In genomic region chr2:142882500-142882899, GRCh38 we compare ENCODE assay signal across 12 cellular contexts. TPM values are rescaled to one million over a fixed set of nuclear protein-coding genes. Genes with fewer than 3 reads are reported as not detected.
A peak's percentile ranks its signal among the peaks of the same experiment; 100 is the strongest.
DNase-seq lines count a peak whose midpoint lies in the region; ATAC-seq, FAIRE-seq and TF ChIP-seq lines count a peak whose summit lies in the region.
"Not testable (repeated sequence)": the region's sequence is repeated elsewhere in the genome, so short reads cannot be mapped to it uniquely, and the experiment has no call there.
"Had no signal": no experiment of that assay in that cellular context is flagged by ENCODE, and none has a peak within 500 bp of the region (broad histone marks: within the 10 kb centered on the region; RNA-seq: fewer than 3 reads in every experiment).

No MANE protein-coding gene starts in this region.

- not testable (repeated sequence) for H3K9ac ChIP-seq in GM12878 (ENCODE audit: control insufficient read depth, insufficient read depth, low read length)

- H3K4me3 Mint-ChIP-seq in Calu3 (ENCODE audit: low read depth, unreplicated experiment) = peak overlapping the region; percentile 0
- H3K4me3 Mint-ChIP-seq in activated CD4-positive, alpha-beta T cell treated with anti-CD3 and anti-CD28 coated beads, Interleukin-2, amount 10 ng/mL, durations not matched to agents 24 days and 14 days; memory B cell; stimulated activated memory B cell treated with anti-CD40 and anti-IgM and Interleukin-4, amounts not matched to agents 10 μg/mL and 1 μg/mL and 100 μg/mL, for 72 hours: not testable (repeated sequence)
- peak overlapping the region; percentile 19 for H3K4me3 Mint-ChIP-seq in MCF 10A (ENCODE audit: unreplicated experiment)

- POLR2A ChIA-PET in A549 (lab: Yijun Ruan, JAX); HEK293 (lab: Yijun Ruan, JAX): not testable (repeated sequence)
- POLR2A ChIA-PET in GM12878 (lab: Charles Lee) (interaction anchor here (3.2 kb wide), 1 partner anchor 32 kb away, joined by 18 read pairs; no protein-coding TSS in a partner anchor), MCF 10A (lab: Yijun Ruan, JAX) (interaction anchor here (0.7 kb wide), 1 partner anchor 8 kb away, joined by 3 read pairs; no protein-coding TSS in a partner anchor)

- H3K36me3 Mint-ChIP-seq in Calu3 (ENCODE audit: insufficient read depth, unreplicated experiment) (peaks cover 73% of the 10 kb centered on the region), MCF 10A (ENCODE audit: insufficient read depth, unreplicated experiment) (peaks cover 87% of the 10 kb centered on the region), memory B cell (peaks cover 39% of the 10 kb centered on the region)
- not testable (repeated sequence) for H3K36me3 Mint-ChIP-seq in activated CD4-positive, alpha-beta T cell treated with anti-CD3 and anti-CD28 coated beads, Interleukin-2, amount 10 ng/mL, durations not matched to agents 24 days and 14 days (ENCODE audit: low read depth)
- peaks cover 57% of the 10 kb centered on the region for H3K36me3 Mint-ChIP-seq in stimulated activated memory B cell treated with anti-CD40 and anti-IgM and Interleukin-4, amounts not matched to agents 10 μg/mL and 1 μg/mL and 100 μg/mL, for 72 hours

- H4K20me1 ChIP-seq in GM12878 (ENCODE audit: control insufficient read depth, insufficient read depth) = not testable (repeated sequence)

- CTCF ChIA-PET in A549 (lab: Yijun Ruan, JAX) (interaction anchor here (1.4 kb wide), 1 partner anchor 199 kb away, joined by 3 read pairs; no protein-coding TSS in a partner anchor), HEK293 (lab: Yijun Ruan, JAX) (interaction anchor here (0.7 kb wide), 1 partner anchor 544 kb away, joined by 3 read pairs; no protein-coding TSS in a partner anchor), GM12878 (lab: Yijun Ruan, JAX) (interaction anchor here (1.4 to 2.4 kb wide), 3 partner anchors 19 to 402 kb away, joined by 3 to 9 read pairs (median 4); no protein-coding TSS in a partner anchor), MCF 10A (lab: Yijun Ruan, JAX) (interaction anchor here (1.1 to 1.3 kb wide), 2 partner anchors 10 to 99 kb away, joined by 4 to 5 read pairs; no protein-coding TSS in a partner anchor)
- CTCF ChIA-PET in Calu3 (lab: Charles Lee) = not testable (repeated sequence)

- intact Hi-C loops in Calu3 (cut with micrococcal nuclease; ENCODE audit: unreplicated experiment); activated CD4-positive, alpha-beta T cell treated with anti-CD3 and anti-CD28 coated beads, Interleukin-2, amount 10 ng/mL, durations not matched to agents 24 days and 14 days (cut with micrococcal nuclease); GM12878 (cut with micrococcal nuclease; ENCODE audit: unreplicated experiment); MCF 10A (cut with micrococcal nuclease): not testable (repeated sequence)

- not testable (repeated sequence) for TF ChIP-seq EP300 in A549 (IDR thresholded peaks at IDR 0.05); GM12878 (IDR thresholded peaks at IDR 0.05; ENCODE audit: borderline replicate concordance in 1 of 2, control insufficient read depth in 1 of 2, low read depth in 2 of 2, low read length in 2 of 2)

- TF ChIP-seq CTCF in A549 (IDR thresholded peaks at IDR 0.05); Calu3 (IDR thresholded peaks at IDR 0.05; ENCODE audit: unreplicated experiment); HEK293 (tag by site-specific recombination; IDR thresholded peaks at IDR 0.05); GM12878 (IDR thresholded peaks at IDR 0.05 in 2 of 3, conservative IDR thresholded peaks at IDR 0.05 in 1 of 3; ENCODE audit: control insufficient read depth in 2 of 3, extremely low read depth in 1 of 3, insufficient read depth in 1 of 3, low read depth in 3 of 3, low read length in 3 of 3); MCF 10A (IDR thresholded peaks at IDR 0.05; ENCODE audit: unreplicated experiment): not testable (repeated sequence)

- TF ChIP-seq RAD21 in A549 (conservative IDR thresholded peaks at IDR 0.05 in 1 of 2, IDR thresholded peaks at IDR 0.05 in 1 of 2); GM12878 (IDR thresholded peaks at IDR 0.05; ENCODE audit: insufficient read depth, low read depth, low read length): not testable (repeated sequence)

- H3K4me1 ChIP-seq in A549 = peaks cover 52% of the 10 kb centered on the region
- H3K4me1 ChIP-seq in HEK293 (ENCODE audit: control insufficient read depth, insufficient read depth, low read length); GM12878 (ENCODE audit: control insufficient read depth, insufficient read depth, low read length): not testable (repeated sequence)

- H3K9me3 ChIP-seq in A549; HEK293 (ENCODE audit: control insufficient read depth, insufficient read depth, low read depth, low read length); GM12878 (replicated peaks; ENCODE audit: control insufficient read depth, insufficient read depth, low read length): not testable (repeated sequence)

- FAIRE-seq in A549 (lab: Jason Lieb, UNC); GM12878 (lab: Jason Lieb, UNC): not testable (repeated sequence)

- H3K27me3 Mint-ChIP-seq in Calu3 (ENCODE audit: unreplicated experiment); activated CD4-positive, alpha-beta T cell treated with anti-CD3 and anti-CD28 coated beads, Interleukin-2, amount 10 ng/mL, durations not matched to agents 24 days and 14 days; MCF 10A (ENCODE audit: insufficient read depth, unreplicated experiment); memory B cell; stimulated activated memory B cell treated with anti-CD40 and anti-IgM and Interleukin-4, amounts not matched to agents 10 μg/mL and 1 μg/mL and 100 μg/mL, for 72 hours: not testable (repeated sequence)

- 98% methylated on average over 3 of the region's 3 CpGs for WGBS in A549 (ENCODE audit: missing lambda C conversion rate)
- WGBS in GM12878 (ENCODE audit: insufficient coverage, insufficient replicate concordance, low lambda C conversion rate, missing lambda C conversion rate) = 100% methylated on average over 3 of the region's 3 CpGs

- not testable (repeated sequence) for H2AFZ ChIP-seq in GM12878 (ENCODE audit: control insufficient read depth, low read depth, low read length)

- H3K4me2 ChIP-seq in A549; GM12878 (ENCODE audit: control insufficient read depth, insufficient read depth): not testable (repeated sequence)

- H3K27ac ChIP-seq in A549; HEK293 (ENCODE audit: extremely low read depth, low read depth, low read length); GM12878 (ENCODE audit: control insufficient read depth, insufficient read depth): not testable (repeated sequence)

- not testable (repeated sequence) for DNase-seq in A549 (ENCODE audit: low read depth in 1 of 2, low spot score in 1 of 2); Calu3; GM12878 (ENCODE audit: low read depth, low spot score); MCF 10A (ENCODE audit: unreplicated experiment); memory B cell (ENCODE audit: low spot score in 2 of 2)
- DNase-seq in activated CD4-positive, alpha-beta T cell treated with anti-CD3 and anti-CD28 coated beads, Interleukin-2, amount 10 ng/mL, durations not matched to agents 24 days and 14 days = peak; percentile 28

- not testable (repeated sequence) for H3K27ac Mint-ChIP-seq in Calu3 (ENCODE audit: unreplicated experiment); activated CD4-positive, alpha-beta T cell treated with anti-CD3 and anti-CD28 coated beads, Interleukin-2, amount 10 ng/mL, durations not matched to agents 24 days and 14 days; MCF 10A (ENCODE audit: low read depth, unreplicated experiment)
- H3K27ac Mint-ChIP-seq in memory B cell = peak overlapping the region; percentile 0
- H3K27ac Mint-ChIP-seq in stimulated activated memory B cell treated with anti-CD40 and anti-IgM and Interleukin-4, amounts not matched to agents 10 μg/mL and 1 μg/mL and 100 μg/mL, for 72 hours = peak overlapping the region; percentile 95

- in situ Hi-C loops in GM12878 (cut with MboI) = not testable (repeated sequence)

- not testable (repeated sequence) for TF ChIP-seq POLR2A in A549 (IDR thresholded peaks at IDR 0.05; ENCODE audit: low read length); GM12878 (IDR thresholded peaks at IDR 0.05; ENCODE audit: low read depth, low read length)

- H3K27me3 ChIP-seq in GM12878 (replicated peaks in 1 of 2; ENCODE audit: control insufficient read depth in 2 of 2, insufficient read depth in 2 of 2, low read length in 1 of 2) = not testable (repeated sequence)

- ATAC-seq in A549; GM12878; memory B cell (ENCODE audit: low read depth); stimulated activated memory B cell treated with anti-CD40 and anti-IgM and Interleukin-4, amounts not matched to agents 10 μg/mL and 1 μg/mL and 100 μg/mL, for 72 hours: not testable (repeated sequence)

- SMC1A ChIA-PET in GM12878 (lab: Charles Lee; ENCODE audit: uncharacterized antibody, unreplicated experiment) = interaction anchor here (1.0 to 5.8 kb wide), 4 partner anchors 10 to 98 kb away, joined by 3 to 56 read pairs (median 12); no protein-coding TSS in a partner anchor

- H3K4me1 Mint-ChIP-seq in Calu3 (ENCODE audit: low read depth, unreplicated experiment) (peaks cover 44% of the 10 kb centered on the region), MCF 10A (ENCODE audit: insufficient read depth, unreplicated experiment) (peaks cover 37% of the 10 kb centered on the region), memory B cell (peaks cover 31% of the 10 kb centered on the region)
- not testable (repeated sequence) for H3K4me1 Mint-ChIP-seq in activated CD4-positive, alpha-beta T cell treated with anti-CD3 and anti-CD28 coated beads, Interleukin-2, amount 10 ng/mL, durations not matched to agents 24 days and 14 days
- H3K4me1 Mint-ChIP-seq in stimulated activated memory B cell treated with anti-CD40 and anti-IgM and Interleukin-4, amounts not matched to agents 10 μg/mL and 1 μg/mL and 100 μg/mL, for 72 hours = peaks cover 49% of the 10 kb centered on the region

- H3K4me3 ChIP-seq in A549; HEK293 (ENCODE audit: low read depth, low read length); GM12878: not testable (repeated sequence)

- RAD21 ChIA-PET in GM12878 (lab: Charles Lee; ENCODE audit: unreplicated experiment) = interaction anchor here (0.9 kb wide), 1 partner anchor 78 kb away, joined by 3 read pairs; no protein-coding TSS in a partner anchor

- H3K9me3 Mint-ChIP-seq in Calu3 (ENCODE audit: low read depth, unreplicated experiment); activated CD4-positive, alpha-beta T cell treated with anti-CD3 and anti-CD28 coated beads, Interleukin-2, amount 10 ng/mL, durations not matched to agents 24 days and 14 days; MCF 10A (ENCODE audit: unreplicated experiment); memory B cell; stimulated activated memory B cell treated with anti-CD40 and anti-IgM and Interleukin-4, amounts not matched to agents 10 μg/mL and 1 μg/mL and 100 μg/mL, for 72 hours: not testable (repeated sequence)

- peaks cover 39% of the 10 kb centered on the region for H3K79me2 ChIP-seq in GM12878 (ENCODE audit: control insufficient read depth, insufficient read depth, low read length)

- BruUV-seq in Calu3 (replicated peaks; lab: Mats Ljungman, UMichigan); GM12878 (replicated peaks; lab: Mats Ljungman, UMichigan); MCF 10A (replicated peaks; lab: Mats Ljungman, UMichigan): not testable (repeated sequence)

- not testable (repeated sequence) for H3K36me3 ChIP-seq in HEK293 (ENCODE audit: control insufficient read depth in 2 of 2, insufficient read depth in 1 of 2, low read length in 2 of 2); GM12878 (ENCODE audit: control insufficient read depth in 2 of 2, insufficient read depth in 2 of 2, low read length in 1 of 2)

RNA-seq across cellular contexts. Expression of gene KYNU, which starts 5.0 kb away (rescaled TPM):
- polyA plus RNA-seq in A549 (2011; rRNA removed) (310 and 324 TPM in 2 replicates), A549 (2017; fragmentation: RNase III; extraction: RNeasy Plus Mini Kit Qiagen cat#74134 plus additional on column Dnase treatment) (242 to 304 TPM (median 302 TPM) in 3 replicates), GM12878 (2011; rRNA removed) (39.9 and 55.5 TPM in 2 replicates), GM12878 (2014; fragmentation: Illumina TruSeq; extraction: Trizol) (48.8 and 66.6 TPM in 2 replicates), GM12878 (2014; fragmentation: Nextera tagmentation; extraction: Ambion mirVana) (100 to 1,000 TPM in 1 of 2 experiments, 10 to 100 TPM in 1; 65.0 to 101 TPM), GM12878 (2014; rRNA removed) (24.7 and 31.3 TPM in 2 replicates), GM12878 (2016; fragmentation: Nextera tagmentation; extraction: Ambion mirVana) (10 to 100 TPM; 31.3 to 33.8 TPM)
- polyA plus RNA-seq in A549 (2012; cell fraction: cytosol; rRNA removed) = 61.8 and 66.4 TPM in 2 replicates
- 27.2 and 41.7 TPM in 2 replicates for polyA plus RNA-seq in A549 (2012; cell fraction: nucleus; rRNA removed)
- 117 and 131 TPM in 2 replicates for polyA minus RNA-seq in A549 (2011; rRNA and poly(A)+ RNA removed)
- total RNA-seq in Calu3 (2022) (64.2 and 78.7 TPM in 2 replicates), GM12878 (2014; rRNA removed) (34.8 and 45.1 TPM in 2 replicates), GM12878 (2014; rRNA removed; fragmentation: Illumina TruSeq; extraction: Trizol) (56.2 and 57.0 TPM in 2 replicates), GM12878 (2021) (36.8 and 38.6 TPM in 2 replicates), MCF 10A (2022) (143 and 160 TPM in 2 replicates)
- not detected in 2 replicates for total RNA-seq in activated CD4-positive, alpha-beta T cell treated with anti-CD3 and anti-CD28 coated beads, Interleukin-2, amount 10 ng/mL, durations not matched to agents 24 days and 14 days
- 87.8 and 98.2 TPM in 2 replicates for total RNA-seq in GM12878 (2013; cell fraction: nucleolus; rRNA removed)
- 23.3 TPM for polyA plus RNA-seq in GM12878 (2011; ENCODE audit: low read depth)
- 17.1 and 20.3 TPM in 2 replicates for polyA plus RNA-seq in GM12878 (2011; cell fraction: cytosol; rRNA removed)
- polyA plus RNA-seq in GM12878 (2011; cell fraction: nucleus; rRNA removed) = 15.4 and 16.4 TPM in 2 replicates
- 23.7 and 28.4 TPM in 2 replicates for polyA plus RNA-seq in GM12878 (2012)
- 19.8 and 39.5 TPM in 2 replicates for polyA minus RNA-seq in GM12878 (2011; rRNA and poly(A)+ RNA removed)
- polyA minus RNA-seq in GM12878 (2011; cell fraction: cytosol; rRNA and poly(A)+ RNA removed) = 12.6 and 16.5 TPM in 2 replicates
- polyA minus RNA-seq in GM12878 (2011; cell fraction: nucleus; rRNA and poly(A)+ RNA removed) = 34.2 and 46.5 TPM in 2 replicates
- total RNA-seq: CD4-positive, CD25-positive, alpha-beta regulatory T cell; CD8-positive, alpha-beta T cell; G401 had no signal
- polyA plus RNA-seq: CD8-positive, alpha-beta memory T cell had no signal

Comparison
In these comparisons a context has a peak if more than half of its experiments do, and no peak if none do; other contexts are left out.
1. RNA of gene KYNU, which starts 5.0 kb away (total RNA-seq): 143 to 160 TPM in MCF 10A, 64.2 to 78.7 TPM in Calu3 and 34.8 to 98.2 TPM in GM12878; not detected in activated CD4-positive, alpha-beta T cell treated with anti-CD3 and anti-CD28 coated beads, Interleukin-2, amount 10 ng/mL, durations not matched to agents 24 days and 14 days; every median in the first group is over 10 times any median in the second.